ENCODE assay signal across 9 cellular contexts in the genomic region with DNA sequence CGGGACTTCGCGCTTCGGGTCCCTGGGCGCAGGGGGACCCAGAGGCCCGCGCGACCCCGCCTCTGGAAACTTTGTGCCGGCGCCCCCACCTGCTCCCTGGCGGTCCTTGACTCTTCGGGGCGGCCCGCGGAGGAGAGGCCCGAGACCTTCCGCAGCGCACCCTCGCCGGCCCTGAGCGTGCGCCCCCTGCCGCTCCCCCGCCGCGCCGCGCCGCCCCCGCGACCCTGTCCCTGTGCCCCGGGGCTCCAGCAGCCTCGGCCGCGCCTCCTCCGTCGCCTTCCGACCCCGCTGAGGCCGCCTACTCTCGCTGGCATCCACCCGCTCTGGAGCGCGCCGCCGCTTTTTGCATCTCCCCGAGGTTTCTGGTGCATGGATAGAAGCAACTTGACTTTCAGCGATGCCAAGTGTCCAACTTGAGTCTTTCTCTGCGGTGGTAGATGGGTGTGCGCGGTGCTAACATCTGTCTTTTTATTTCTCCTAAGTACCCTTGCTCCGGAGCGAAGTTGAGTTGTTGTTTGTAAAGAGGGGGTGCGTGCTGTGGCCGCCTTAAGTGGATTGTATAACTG. TPM values are rescaled to one million over a fixed set of nuclear protein-coding genes. Genes with fewer than 3 reads are reported as not detected.
DNase-seq lines count a peak whose midpoint lies in the region; ATAC-seq and TF ChIP-seq lines count a peak whose summit lies in the region.
"Had no signal": no experiment of that assay in that cellular context is flagged by ENCODE, and none has a peak within 500 bp of the region (broad histone marks: within the 10 kb centered on the region; RNA-seq: fewer than 3 reads in every experiment).

No MANE protein-coding gene starts in this region.

- H3K79me2 ChIP-seq in SK-N-SH (ENCODE audit: insufficient read depth): peaks cover 51% of the 10 kb centered on the region

- no peaks in the 10 kb centered on the region for H3K9me2 ChIP-seq in SK-N-SH

- H3K9me3 Mint-ChIP-seq in activated naive CD4-positive, alpha-beta T cell treated with anti-CD3 and anti-CD28 coated beads, Interleukin-2, amount 50 U/mL, for 72 hours: no peaks in the 10 kb centered on the region

- no peak for TF ChIP-seq EP300 in SK-N-SH (IDR thresholded peaks at IDR 0.05; ENCODE audit: borderline replicate concordance in 1 of 2, low read depth in 1 of 2, low read length in 1 of 2)

- peak overlapping the region; percentile 85 for H3K9ac ChIP-seq in SK-N-SH

- no peak overlapping the region for H2AFZ ChIP-seq in SK-N-SH (ENCODE audit: low read depth)

- H3K4me3 ChIP-seq in SK-N-SH (ENCODE audit: low read depth in 2 of 2, low read length in 1 of 2): peak overlapping the region; percentile 76 to 83
- peak overlapping the region; percentile 47 to 99 (median 86) for H3K4me3 ChIP-seq in heart right ventricle
- peak overlapping the region; percentile 95 for H3K4me3 ChIP-seq in psoas muscle
- H3K4me3 ChIP-seq in urinary bladder (ENCODE audit: low read depth, low read length): peak overlapping the region; percentile 61

- intact Hi-C loops in heart right ventricle (cut with DNase I) (loop anchor here in 1 of 10 donors (10.0 kb wide), 1 partner anchor 85 kb away; a partner anchor contains a TSS), psoas muscle (cut with DNase I) (no loop called here)

- ATAC-seq in GM19455 (IDR thresholded peaks at IDR 0.05; ENCODE audit: unreplicated experiment): peak; percentile 57
- ATAC-seq in activated naive CD4-positive, alpha-beta T cell treated with anti-CD3 and anti-CD28 coated beads, Interleukin-2, amount 50 U/mL, for 72 hours: peak; percentile 42 to 70
- peak; percentile 39 to 70 (median 53) for ATAC-seq in heart right ventricle
- peak; percentile 19 to 43 (median 32) for ATAC-seq in psoas muscle

- WGBS in SK-N-SH (ENCODE audit: low lambda C conversion rate): 0% methylated on average over 7 of the region's 56 CpGs
- WGBS in heart right ventricle, 2 donors: 0 to 1% methylated on average over 36 to 56 of the region's 56 CpGs
- 0 to 1% (median 1%) methylated on average over 21 to 55 of the region's 56 CpGs for WGBS in psoas muscle, 3 donors
- WGBS in urinary bladder: under 1% methylated on average over 56 of the region's 56 CpGs

- peaks cover 53% of the 10 kb centered on the region for H3F3A ChIP-seq in SK-N-SH (replicated peaks; ENCODE audit: insufficient read depth)

- no peaks in the 10 kb centered on the region for H3K27me3 ChIP-seq in SK-N-SH (ENCODE audit: insufficient read depth)
- peaks cover 0 to 24% (median 0%) of the 10 kb centered on the region in 7 donors for H3K27me3 ChIP-seq in heart right ventricle
- no peaks in the 10 kb centered on the region for H3K27me3 ChIP-seq in psoas muscle (ENCODE audit: insufficient read depth in 3 of 3, low read length in 2 of 3)

- peaks cover 0 to 6% of the 10 kb centered on the region in 2 donors for H3K36me3 Mint-ChIP-seq in activated naive CD4-positive, alpha-beta T cell treated with anti-CD3 and anti-CD28 coated beads, Interleukin-2, amount 50 U/mL, for 72 hours

- H3K27ac Mint-ChIP-seq in activated naive CD4-positive, alpha-beta T cell treated with anti-CD3 and anti-CD28 coated beads, Interleukin-2, amount 50 U/mL, for 72 hours: peak overlapping the region; percentile 58 to 94

- DNase-seq in D341Med (ENCODE audit: low spot score) (peak; percentile 90), HT1080 (ENCODE audit: low read depth) (peak; percentile 32), SK-N-SH (peak; percentile 88), heart right ventricle (peak; percentile 61 to 67), psoas muscle (peak; percentile 68 to 79)
- peak; percentile 70 to 82 for DNase-seq in activated naive CD4-positive, alpha-beta T cell treated with anti-CD3 and anti-CD28 coated beads, Interleukin-2, amount 50 U/mL, for 72 hours (ENCODE audit: low spot score in 2 of 2)

- POLR2A ChIA-PET in SK-N-SH (lab: Yijun Ruan, JAX): no interaction called here

- peaks cover 15% of the 10 kb centered on the region for H4K20me1 ChIP-seq in SK-N-SH (ENCODE audit: insufficient read depth)

- no peaks in the 10 kb centered on the region for H3K9me3 ChIP-seq in SK-N-SH
- no peaks in the 10 kb centered on the region for H3K9me3 ChIP-seq in heart right ventricle
- no peaks in the 10 kb centered on the region for H3K9me3 ChIP-seq in psoas muscle
- H3K9me3 ChIP-seq: neutrophil had no signal

- H3K4me1 ChIP-seq in SK-N-SH (ENCODE audit: control insufficient read depth in 1 of 2, insufficient read depth in 2 of 2, low read depth in 1 of 2, low read length in 1 of 2) (peaks cover 10 to 17% of the 10 kb centered on the region in 2 experiments; a peak in 3 of 4 replicates), heart right ventricle (peaks cover 0 to 49% (median 40%) of the 10 kb centered on the region in 9 donors), psoas muscle (peaks cover 31% of the 10 kb centered on the region), urinary bladder (ENCODE audit: insufficient read depth) (no peaks in the 10 kb centered on the region)

- H3K27ac ChIP-seq in SK-N-SH (ENCODE audit: low read depth in 2 of 2, low read length in 1 of 2) (peak overlapping the region; percentile 74 to 91), heart right ventricle (peak overlapping the region; percentile 69 to 94 (median 90)), psoas muscle (peak overlapping the region; percentile 90), urinary bladder (ENCODE audit: low read depth) (peak overlapping the region; percentile 54)
- H3K27ac ChIP-seq: neutrophil had no signal

- H3K4me2 ChIP-seq in SK-N-SH: peak overlapping the region; percentile 86

- CTCF ChIA-PET in SK-N-SH (lab: Yijun Ruan, JAX): interaction anchor here (0.6 to 1.0 kb wide), 2 partner anchors 26 to 46 kb away, joined by 3 read pairs; no protein-coding TSS in a partner anchor

- TF ChIP-seq CTCF in SK-N-SH (IDR thresholded peaks at IDR 0.05) (peak; percentile 49), heart right ventricle (IDR thresholded peaks at IDR 0.05) (peak in 8 of 9 donors; percentile 16 to 64 (median 44)), psoas muscle (IDR thresholded peaks at IDR 0.05) (peak; percentile 42)

- TF ChIP-seq RAD21 in SK-N-SH (IDR thresholded peaks at IDR 0.05; ENCODE audit: low read length): no peak

- H3K36me3 ChIP-seq in SK-N-SH (replicated peaks in 1 of 2; ENCODE audit: control insufficient read depth in 1 of 2, insufficient read depth in 2 of 2, low read length in 1 of 2): no peaks in the 10 kb centered on the region
- H3K36me3 ChIP-seq in heart right ventricle: no peaks in the 10 kb centered on the region
- no peaks in the 10 kb centered on the region for H3K36me3 ChIP-seq in psoas muscle (ENCODE audit: insufficient read depth in 1 of 2, low read depth in 1 of 2)
- no peaks in the 10 kb centered on the region for H3K36me3 ChIP-seq in urinary bladder (ENCODE audit: insufficient read depth)
- H3K36me3 ChIP-seq: neutrophil had no signal

TF ChIP-seq in SK-N-SH, 30 proteins besides CTCF, POLR2A, EP300 and RAD21 (continues in another document):
- no peak for TF ChIP-seq SMC3 (IDR thresholded peaks at IDR 0.05; ENCODE audit: low read depth, low read length)
- TF ChIP-seq, protein P1, sequence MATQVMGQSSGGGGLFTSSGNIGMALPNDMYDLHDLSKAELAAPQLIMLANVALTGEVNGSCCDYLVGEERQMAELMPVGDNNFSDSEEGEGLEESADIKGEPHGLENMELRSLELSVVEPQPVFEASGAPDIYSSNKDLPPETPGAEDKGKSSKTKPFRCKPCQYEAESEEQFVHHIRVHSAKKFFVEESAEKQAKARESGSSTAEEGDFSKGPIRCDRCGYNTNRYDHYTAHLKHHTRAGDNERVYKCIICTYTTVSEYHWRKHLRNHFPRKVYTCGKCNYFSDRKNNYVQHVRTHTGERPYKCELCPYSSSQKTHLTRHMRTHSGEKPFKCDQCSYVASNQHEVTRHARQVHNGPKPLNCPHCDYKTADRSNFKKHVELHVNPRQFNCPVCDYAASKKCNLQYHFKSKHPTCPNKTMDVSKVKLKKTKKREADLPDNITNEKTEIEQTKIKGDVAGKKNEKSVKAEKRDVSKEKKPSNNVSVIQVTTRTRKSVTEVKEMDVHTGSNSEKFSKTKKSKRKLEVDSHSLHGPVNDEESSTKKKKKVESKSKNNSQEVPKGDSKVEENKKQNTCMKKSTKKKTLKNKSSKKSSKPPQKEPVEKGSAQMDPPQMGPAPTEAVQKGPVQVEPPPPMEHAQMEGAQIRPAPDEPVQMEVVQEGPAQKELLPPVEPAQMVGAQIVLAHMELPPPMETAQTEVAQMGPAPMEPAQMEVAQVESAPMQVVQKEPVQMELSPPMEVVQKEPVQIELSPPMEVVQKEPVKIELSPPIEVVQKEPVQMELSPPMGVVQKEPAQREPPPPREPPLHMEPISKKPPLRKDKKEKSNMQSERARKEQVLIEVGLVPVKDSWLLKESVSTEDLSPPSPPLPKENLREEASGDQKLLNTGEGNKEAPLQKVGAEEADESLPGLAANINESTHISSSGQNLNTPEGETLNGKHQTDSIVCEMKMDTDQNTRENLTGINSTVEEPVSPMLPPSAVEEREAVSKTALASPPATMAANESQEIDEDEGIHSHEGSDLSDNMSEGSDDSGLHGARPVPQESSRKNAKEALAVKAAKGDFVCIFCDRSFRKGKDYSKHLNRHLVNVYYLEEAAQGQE (IDR thresholded peaks at IDR 0.05; ENCODE audit: low read depth, low read length): no peak
- TF ChIP-seq, protein P2, sequence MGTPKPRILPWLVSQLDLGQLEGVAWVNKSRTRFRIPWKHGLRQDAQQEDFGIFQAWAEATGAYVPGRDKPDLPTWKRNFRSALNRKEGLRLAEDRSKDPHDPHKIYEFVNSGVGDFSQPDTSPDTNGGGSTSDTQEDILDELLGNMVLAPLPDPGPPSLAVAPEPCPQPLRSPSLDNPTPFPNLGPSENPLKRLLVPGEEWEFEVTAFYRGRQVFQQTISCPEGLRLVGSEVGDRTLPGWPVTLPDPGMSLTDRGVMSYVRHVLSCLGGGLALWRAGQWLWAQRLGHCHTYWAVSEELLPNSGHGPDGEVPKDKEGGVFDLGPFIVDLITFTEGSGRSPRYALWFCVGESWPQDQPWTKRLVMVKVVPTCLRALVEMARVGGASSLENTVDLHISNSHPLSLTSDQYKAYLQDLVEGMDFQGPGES (IDR thresholded peaks at IDR 0.05; ENCODE audit: low read depth, low read length): no peak
- no peak for TF ChIP-seq ELF1 (IDR thresholded peaks at IDR 0.05)

RNA-seq across cellular contexts. Expression of a gene that starts 0.4 kb away (rescaled TPM):
- 69.7 and 82.3 TPM in 2 replicates for total RNA-seq in HT1080 (2014; rRNA removed; shearing (Covaris generic))
- polyA plus RNA-seq in HT1080 (2015; cell fraction: cytosol; rRNA removed): 55.5 and 56.1 TPM in 2 replicates
- polyA plus RNA-seq in HT1080 (2015; cell fraction: nucleus; rRNA removed): 36.9 and 43.5 TPM in 2 replicates
- polyA plus RNA-seq in SK-N-SH (2012; rRNA removed): 85.8 and 111 TPM in 2 replicates
- 68.4 and 85.8 TPM in 2 replicates for polyA plus RNA-seq in SK-N-SH (2012; cell fraction: cytosol; rRNA removed)
- polyA plus RNA-seq in SK-N-SH (2012; cell fraction: nucleus; rRNA removed): 58.9 and 77.1 TPM in 2 replicates
- 10 to 100 TPM in 1 of 2 donors, 1 to 10 TPM in 1; 7.6 to 13.1 TPM for total RNA-seq in activated naive CD4-positive, alpha-beta T cell treated with anti-CD3 and anti-CD28 coated beads, Interleukin-2, amount 50 U/mL, for 72 hours
- total RNA-seq in heart right ventricle: 10 to 100 TPM; 12.6 to 21.7 (median 18.5) TPM
- 10 to 100 TPM in 1 of 2 donors, 1 to 10 TPM in 1; 6.0 to 18.8 TPM for polyA plus RNA-seq in heart right ventricle
- 10 to 100 TPM in 3 of 4 donors, 1 to 10 TPM in 1; 9.3 to 21.5 (median 14.0) TPM for total RNA-seq in psoas muscle
- 10 to 100 TPM in 2 of 3 donors, 1 to 10 TPM in 1; 9.4 to 32.1 (median 11.6) TPM for polyA plus RNA-seq in psoas muscle
- 14.9 TPM for total RNA-seq in urinary bladder
- 12.5 TPM for polyA plus RNA-seq in urinary bladder

Comparison
In these comparisons a context has a peak if more than half of its experiments do, and no peak if none do; other contexts are left out.
1. Peak in every context shown above with its lines: DNase-seq, ATAC-seq, H3K4me3 ChIP-seq and H3K27ac ChIP-seq.
2. DNase-seq: peak in every context shown above with its lines; median percentile 90 in D341Med; 88 in SK-N-SH; 76 in activated naive CD4-positive, alpha-beta T cell treated with anti-CD3 and anti-CD28 coated beads, Interleukin-2, amount 50 U/mL, for 72 hours; 74 in psoas muscle; 64 in heart right ventricle; 32 in HT1080.